1 cellular context compared by ENCODE assay signal in genomic region chr5:136467632-136468031, GRCh38.
TF ChIP-seq lines count a peak whose summit lies in the region.

No MANE protein-coding gene starts in this region.

TF ChIP-seq in GM23338, 12 proteins besides CTCF, POLR2A, EP300 and RAD21 (continued from another document):
- no peak for TF ChIP-seq ZNF462 (CRISPR knock-in tag; IDR thresholded peaks at IDR 0.05)
- no peak for TF ChIP-seq REST (IDR thresholded peaks at IDR 0.05; ENCODE audit: unreplicated experiment)
- no peak for TF ChIP-seq ETS1 (IDR thresholded peaks at IDR 0.05)
